In the genomic region with DNA sequence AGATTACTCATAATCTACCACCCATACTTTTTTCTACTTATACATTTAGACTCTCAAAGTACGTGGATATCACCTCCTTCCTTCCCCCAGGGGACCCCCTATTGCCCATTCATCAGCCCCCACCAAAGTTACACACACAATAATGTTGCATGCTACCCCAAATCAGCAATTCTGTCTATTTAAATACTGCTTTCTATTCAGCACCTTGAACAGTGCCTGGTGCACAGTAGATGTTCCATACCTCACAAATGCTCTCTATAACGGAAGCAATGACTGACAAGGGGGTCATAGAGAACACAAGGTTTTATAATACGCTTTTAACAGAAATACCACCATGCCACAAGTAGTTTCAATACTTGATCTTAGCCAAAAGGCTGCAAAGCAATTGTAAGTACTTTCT, we compare ENCODE assay signal across 25 cellular contexts.
DNase-seq lines count a peak whose midpoint lies in the region; ATAC-seq, FAIRE-seq and TF ChIP-seq lines count a peak whose summit lies in the region.
"Had no signal": no experiment of that assay in that cellular context is flagged by ENCODE, and none has a peak within 500 bp of the region (broad histone marks: within the 10 kb centered on the region; RNA-seq: fewer than 3 reads in every experiment).

No MANE protein-coding gene starts in this region.

- in situ Hi-C loops in IMR-90 (cut with MboI; ENCODE audit: low sequenced_read_pairs) (no loop called here), K562 (cut with MboI) (no loop called here)

- H4K8ac ChIP-seq in IMR-90 (ENCODE audit: low read depth in 2 of 2, low read length in 2 of 2): no peak overlapping the region

- no peak overlapping the region for H2BK120ac ChIP-seq in IMR-90 (ENCODE audit: low read depth, low read length)

- H3K27me3 ChIP-seq in IMR-90 (ENCODE audit: control insufficient read depth, insufficient read depth, low read length) (peaks cover 14% of the 10 kb centered on the region), K562 (ENCODE audit: control insufficient read depth in 2 of 2, insufficient read depth in 2 of 2, low read length in 2 of 2) (no peaks in the 10 kb centered on the region; a peak in 1 of 5 replicates)
- H3K27me3 ChIP-seq: BLaER1 treated with 17β-estradiol and CSF1 and Interleukin-3, amounts not matched to agents 10 nM and 100 nM had no signal

- H3K9ac ChIP-seq in IMR-90 (ENCODE audit: low read depth, low read length) (no peak overlapping the region), K562 (ENCODE audit: insufficient read depth in 1 of 2, low read depth in 2 of 2, low read length in 2 of 2) (no peak overlapping the region)
- H3K9ac ChIP-seq: BLaER1 treated with 17β-estradiol and CSF1 and Interleukin-3, amounts not matched to agents 10 nM and 100 nM; KMS-11 had no signal

- H4K20me1 ChIP-seq in IMR-90 (ENCODE audit: insufficient read depth, low read length) (no peaks in the 10 kb centered on the region), K562 (replicated peaks; ENCODE audit: control insufficient read depth, insufficient read depth, low read length) (no peaks in the 10 kb centered on the region)
- H4K20me1 ChIP-seq: BLaER1 treated with 17β-estradiol and CSF1 and Interleukin-3, amounts not matched to agents 10 nM and 100 nM had no signal

- H3K9me3 ChIP-seq in A549: 0 out of 3 replicates have a peak, but pooled peaks cover 6% of the 10 kb centered on the region
- no peaks in the 10 kb centered on the region for H3K9me3 ChIP-seq in IMR-90 (ENCODE audit: control insufficient read depth, insufficient read depth, low read length)
- H3K9me3 ChIP-seq in K562 (replicated peaks; ENCODE audit: control insufficient read depth, insufficient read depth, low read depth, low read length): no peaks in the 10 kb centered on the region

- H3K79me2 ChIP-seq in K562 (ENCODE audit: control insufficient read depth, insufficient read depth, low read length): no peaks in the 10 kb centered on the region

- H4K5ac ChIP-seq in IMR-90 (ENCODE audit: low read depth, low read length): no peak overlapping the region

- H3K4me3 Mint-ChIP-seq in CD14-positive monocyte: no peak overlapping the region
- no peak overlapping the region for H3K4me3 Mint-ChIP-seq in HFFc6
- H3K4me3 Mint-ChIP-seq: B cell; CD4-positive, CD25-positive, alpha-beta regulatory T cell; CD8-positive, alpha-beta memory T cell; H9; IgD-negative memory B cell had no signal

- H3K27ac ChIP-seq in A549 (no peak overlapping the region), IMR-90 (ENCODE audit: insufficient read depth, low read length) (no peak overlapping the region), K562 (ENCODE audit: extremely low read depth, low read depth, low read length) (no peak overlapping the region)
- H3K27ac ChIP-seq: BLaER1 treated with 17β-estradiol and CSF1 and Interleukin-3, amounts not matched to agents 10 nM and 100 nM; HL-60; KMS-11 had no signal

- H2AK9ac ChIP-seq in IMR-90 (replicated peaks; ENCODE audit: low read depth, low read length, poor library complexity): no peak overlapping the region

- POLR2A ChIA-PET in A549 (lab: Yijun Ruan, JAX): no interaction called here
- POLR2A ChIA-PET in IMR-90 (lab: Charles Lee; ENCODE audit: unreplicated experiment): no interaction called here
- POLR2A ChIA-PET in K562 (lab: Yijun Ruan, JAX): no interaction called here

- dilution Hi-C loops in IMR-90 (cut with HindIII; ENCODE audit: low sequenced_read_pairs, unreplicated experiment): no loop called here

- H3K4me1 ChIP-seq in A549 (no peaks in the 10 kb centered on the region), IMR-90 (ENCODE audit: control insufficient read depth, insufficient read depth, low read length) (no peaks in the 10 kb centered on the region), K562 (replicated peaks in 1 of 2; ENCODE audit: control insufficient read depth in 2 of 2, insufficient read depth in 2 of 2, low read length in 2 of 2) (peaks cover 0 to 5% of the 10 kb centered on the region in 2 experiments; a peak in 2 of 5 replicates)

- no peak overlapping the region for H3K56ac ChIP-seq in IMR-90 (ENCODE audit: extremely low read depth, insufficient read depth, low read length)

- no TSS peak for BruUV-seq in IMR-90 (replicated peaks; lab: Mats Ljungman, UMichigan)
- no TSS peak for BruUV-seq in K562 (replicated peaks; lab: Mats Ljungman, UMichigan)

- H3K36me3 ChIP-seq in IMR-90 (ENCODE audit: control insufficient read depth, insufficient read depth, low read length) (no peaks in the 10 kb centered on the region), K562 (ENCODE audit: control insufficient read depth, insufficient read depth, low read length) (no peaks in the 10 kb centered on the region)
- H3K36me3 ChIP-seq: BLaER1 treated with 17β-estradiol and CSF1 and Interleukin-3, amounts not matched to agents 10 nM and 100 nM had no signal

- H3K36me3 Mint-ChIP-seq in CD14-positive monocyte: no peaks in the 10 kb centered on the region
- no peaks in the 10 kb centered on the region for H3K36me3 Mint-ChIP-seq in HFFc6 (ENCODE audit: low read depth)
- H3K36me3 Mint-ChIP-seq: CD4-positive, CD25-positive, alpha-beta regulatory T cell; CD8-positive, alpha-beta memory T cell; IgD-negative memory B cell had no signal

- intact Hi-C loops in IMR-90 (cut with micrococcal nuclease): no loop called here
- intact Hi-C loops in K562 (cut with micrococcal nuclease): no loop called here
- intact Hi-C loops in CD14-positive monocyte (cut with micrococcal nuclease): no loop called here

- WGBS in A549 (ENCODE audit: missing lambda C conversion rate): 58% methylated on average over 3 of the region's 3 CpGs
- WGBS in IMR-90 (ENCODE audit: extremely low coverage in 2 of 2, insufficient read length in 1 of 2), 2 experiments: no CpG with 5 or more reads among the region's 3 CpGs
- WGBS in K562 (ENCODE audit: insufficient coverage, low coverage, missing lambda C conversion rate): 8% methylated on average over 3 of the region's 3 CpGs

- TF ChIP-seq CTCF in A549 (IDR thresholded peaks at IDR 0.05) (no peak), IMR-90 (conservative IDR thresholded peaks at IDR 0.05; ENCODE audit: low read depth, low read length) (no peak), K562 (IDR thresholded peaks at IDR 0.05 in 2 of 3, conservative IDR thresholded peaks at IDR 0.05 in 1 of 3; ENCODE audit: insufficient read depth in 2 of 3, low read depth in 1 of 3, low read length in 3 of 3) (no peak), CD14-positive monocyte (IDR thresholded peaks at IDR 0.05) (no peak), HFFc6 (IDR thresholded peaks at IDR 0.05) (no peak)

- no peak overlapping the region for H4K91ac ChIP-seq in IMR-90 (ENCODE audit: insufficient read depth, low read depth, low read length)

- H3K18ac ChIP-seq in IMR-90 (ENCODE audit: low read depth, low read length): no peak overlapping the region

- H3K4me2 ChIP-seq in A549 (no peak overlapping the region), IMR-90 (ENCODE audit: low read depth, low read length) (no peak overlapping the region), K562 (ENCODE audit: insufficient read depth, low read length) (no peak overlapping the region)
- H3K4me2 ChIP-seq: BLaER1 treated with 17β-estradiol and CSF1 and Interleukin-3, amounts not matched to agents 10 nM and 100 nM; KMS-11 had no signal

- no peaks in the 10 kb centered on the region for H3K79me1 ChIP-seq in IMR-90 (ENCODE audit: low read depth in 1 of 2, low read length in 2 of 2)

- DNase-seq in A549 (ENCODE audit: low read depth in 1 of 2, low spot score in 1 of 2) (no peak), IMR-90 (no peak), K562 (ENCODE audit: extremely low read depth in 1 of 4, low spot score in 3 of 4) (no peak), iris pigment epithelial cell (ENCODE audit: low read depth) (peak; percentile 7), NCI-H1694 treated with DMSO at 0.1 percent for 48 hours (lab: John Stamatoyannopoulos, UW) (no peak), CD14-positive monocyte (ENCODE audit: low spot score) (no peak), HT-29 (ENCODE audit: low spot score) (no peak), HFFc6 (no peak)
- DNase-seq: 8988T; CD4-positive, CD25-positive, alpha-beta regulatory T cell; CD8-positive, alpha-beta memory T cell; COR-L47; DMS 273 treated with DMSO at 0.1 percent for 48 hours; DMS53; DND-41; EL; H9 had no signal

- peaks cover 5 to 21% (median 15%) of the 10 kb centered on the region in 3 donors for H3K27me3 Mint-ChIP-seq in CD14-positive monocyte (ENCODE audit: low read depth in 3 of 3)
- peaks cover 13% of the 10 kb centered on the region for H3K27me3 Mint-ChIP-seq in HFFc6 (ENCODE audit: insufficient read depth)

- no peaks in the 10 kb centered on the region for H3K4me1 Mint-ChIP-seq in CD14-positive monocyte
- H3K4me1 Mint-ChIP-seq in HFFc6 (ENCODE audit: low read depth): no peaks in the 10 kb centered on the region
- H3K4me1 Mint-ChIP-seq: B cell; CD4-positive, CD25-positive, alpha-beta regulatory T cell; CD8-positive, alpha-beta memory T cell had no signal

- H3K23ac ChIP-seq in IMR-90 (ENCODE audit: low read depth, low read length): no peak overlapping the region

- no peak overlapping the region for H2AK5ac ChIP-seq in IMR-90 (ENCODE audit: low read depth, low read length)

- FAIRE-seq in A549 (lab: Jason Lieb, UNC) (no peak), K562 (lab: Jason Lieb, UNC) (no peak)
- FAIRE-seq: GM12891, H1, HTR-8/SVneo had no signal

- no peak overlapping the region for H2BK5ac ChIP-seq in IMR-90 (ENCODE audit: low read depth, low read length, poor library complexity, severe bottlenecking)

- ATAC-seq in A549 (no peak), IMR-90 (ENCODE audit: low read depth) (no peak), K562 (no peak)

- H2AFZ ChIP-seq in IMR-90 (replicated peaks; ENCODE audit: low read length, poor library complexity) (no peak overlapping the region), K562 (ENCODE audit: low read depth, low read length) (no peak overlapping the region)

- H3K9me1 ChIP-seq in IMR-90 (ENCODE audit: insufficient read depth, low read length) (no peaks in the 10 kb centered on the region), K562 (ENCODE audit: control insufficient read depth, insufficient read depth, low read length) (no peaks in the 10 kb centered on the region)

- TF ChIP-seq RAD21 in A549 (conservative IDR thresholded peaks at IDR 0.05 in 1 of 2, IDR thresholded peaks at IDR 0.05 in 1 of 2) (no peak), IMR-90 (IDR thresholded peaks at IDR 0.05; ENCODE audit: low read length) (no peak), K562 (CRISPR knock-in tag; conservative IDR thresholded peaks at IDR 0.05 in 1 of 2, IDR thresholded peaks at IDR 0.05 in 1 of 2) (no peak)

- no peak for TF ChIP-seq EP300 in A549 (IDR thresholded peaks at IDR 0.05)
- no peak for TF ChIP-seq EP300 in K562 (IDR thresholded peaks at IDR 0.05; ENCODE audit: low read length)

- H3K4me3 ChIP-seq in A549 (no peak overlapping the region), IMR-90 (ENCODE audit: insufficient read depth, low read depth, low read length) (no peak overlapping the region), K562 (no peak overlapping the region)
- H3K4me3 ChIP-seq: BLaER1 treated with 17β-estradiol and CSF1 and Interleukin-3, amounts not matched to agents 10 nM and 100 nM had no signal

- H2BK15ac ChIP-seq in IMR-90 (ENCODE audit: low read depth, low read length): no peak overlapping the region

- peaks cover 0 to 2% (median 0%) of the 10 kb centered on the region in 7 donors for H3K9me3 Mint-ChIP-seq in CD14-positive monocyte
- H3K9me3 Mint-ChIP-seq in HFFc6: no peaks in the 10 kb centered on the region

- H3K27ac Mint-ChIP-seq in CD14-positive monocyte (no peak overlapping the region), HFFc6 (no peak overlapping the region)
- H3K27ac Mint-ChIP-seq: B cell; CD4-positive, CD25-positive, alpha-beta regulatory T cell; CD8-positive, alpha-beta memory T cell; H9; IgD-negative memory B cell had no signal

- H3K14ac ChIP-seq in IMR-90 (replicated peaks; ENCODE audit: low read depth, low read length): no peak overlapping the region

- no peak overlapping the region for H2BK20ac ChIP-seq in IMR-90 (ENCODE audit: low read depth, low read length)

- H3K4ac ChIP-seq in IMR-90 (ENCODE audit: low read depth, low read length): no peak overlapping the region

- CTCF ChIA-PET in A549 (lab: Yijun Ruan, JAX): no interaction called here
- CTCF ChIA-PET in IMR-90 (lab: Yijun Ruan, JAX): no interaction called here
- CTCF ChIA-PET in K562 (lab: Yijun Ruan, JAX; ENCODE audit: low intra/inter-chr PET ratio): no interaction called here

- TF ChIP-seq POLR2A in A549 (IDR thresholded peaks at IDR 0.05; ENCODE audit: low read length) (no peak), IMR-90 (IDR thresholded peaks at IDR 0.05; ENCODE audit: low read depth, low read length) (no peak), K562 (conservative IDR thresholded peaks at IDR 0.05) (no peak)

Comparison
In these comparisons a context has a peak if more than half of its experiments do, and no peak if none do; other contexts are left out.
1. Of the 35 proteins assayed by ChIP-seq in both K562 and A549: peak only in K562: CEBPB; only in A549: REST; in both: none; in neither: 33.